Comparison of ENCODE assay signal across 20 cellular contexts in the genomic region with DNA sequence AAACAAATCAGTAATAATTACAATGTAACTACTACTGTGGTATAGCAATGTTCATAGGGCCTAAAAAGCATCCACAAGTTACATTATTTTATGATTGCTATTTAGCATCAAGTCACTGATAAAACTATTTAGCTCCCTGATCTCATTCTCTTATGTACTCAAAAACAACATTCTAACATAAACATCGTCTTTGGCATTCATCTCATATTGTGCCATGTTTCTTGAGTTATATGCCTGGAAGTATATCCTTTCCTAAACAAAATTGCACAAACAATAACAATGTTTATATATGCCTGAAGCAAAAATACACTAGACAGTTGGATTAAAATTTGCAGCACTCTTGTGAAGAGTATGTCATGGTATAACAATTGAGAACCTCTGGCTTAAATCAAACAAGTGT. TPM values are rescaled to one million over a fixed set of nuclear protein-coding genes. Genes with fewer than 3 reads are reported as not detected.
DNase-seq lines count a peak whose midpoint lies in the region; ATAC-seq, FAIRE-seq and TF ChIP-seq lines count a peak whose summit lies in the region.
"Had no signal": no experiment of that assay in that cellular context is flagged by ENCODE, and none has a peak within 500 bp of the region (broad histone marks: within the 10 kb centered on the region; RNA-seq: fewer than 3 reads in every experiment).

No MANE protein-coding gene starts in this region.

- dilution Hi-C loops in IMR-90 (cut with HindIII; ENCODE audit: low sequenced_read_pairs, unreplicated experiment): no loop called here

- H3K14ac ChIP-seq in IMR-90 (replicated peaks; ENCODE audit: low read depth, low read length): no peak overlapping the region; the same call in 1 of the 2 replicates

- H3K36me3 ChIP-seq in IMR-90 (ENCODE audit: control insufficient read depth, insufficient read depth, low read length) (no peaks in the 10 kb centered on the region), astrocyte (ENCODE audit: insufficient read depth, low read length) (no peaks in the 10 kb centered on the region)
- H3K36me3 ChIP-seq: BLaER1 had no signal

- no peak for TF ChIP-seq RAD21 in IMR-90 (IDR thresholded peaks at IDR 0.05; ENCODE audit: low read length)

- H3K4ac ChIP-seq in IMR-90 (ENCODE audit: low read depth, low read length): no peak overlapping the region

- in situ Hi-C loops in IMR-90 (cut with MboI; ENCODE audit: low sequenced_read_pairs): loop anchor here (5.0 to 10.0 kb wide), 2 partner anchors 60 to 88 kb away; no protein-coding TSS in a partner anchor

- peak overlapping the region; percentile 11; the same call in 1 of the 2 replicates for H2BK20ac ChIP-seq in IMR-90 (ENCODE audit: low read depth, low read length)

- peak; percentile 10 for DNase-seq in AG04450 (ENCODE audit: low read depth, low spot score)
- peak; percentile 58 for DNase-seq in IMR-90
- DNase-seq in astrocyte (ENCODE audit: low read depth): no peak
- DNase-seq in osteocyte (ENCODE audit: extremely low spot score, unreplicated experiment): no peak
- no peak for DNase-seq in hypothalamus (lab: John Stamatoyannopoulos, UW)
- no peak for DNase-seq in type B pancreatic cell (ENCODE audit: extremely low spot score, unreplicated experiment)
- DNase-seq: AML-193; Caco-2; CD8-positive, alpha-beta memory T cell; DMS 273 treated with DMSO at 0.1 percent for 48 hours; DMS79; H7; KG1 had no signal

- no peaks in the 10 kb centered on the region for H3K36me3 Mint-ChIP-seq in astrocyte (ENCODE audit: low read depth, unreplicated experiment)
- no peaks in the 10 kb centered on the region for H3K36me3 Mint-ChIP-seq in osteocyte (ENCODE audit: unreplicated experiment)
- no peaks in the 10 kb centered on the region for H3K36me3 Mint-ChIP-seq in activated T-helper 17 cell treated with anti-CD3 and anti-CD28 coated beads, Interleukin-2, amount 50 U/mL, for 72 hours (ENCODE audit: low read depth)
- no peaks in the 10 kb centered on the region for H3K36me3 Mint-ChIP-seq in type B pancreatic cell
- H3K36me3 Mint-ChIP-seq: CD8-positive, alpha-beta memory T cell; IgD-negative memory B cell had no signal

- H3K27ac ChIP-seq in AG04450 (ENCODE audit: low read depth, low read length) (no peak overlapping the region), IMR-90 (ENCODE audit: insufficient read depth, low read length) (peak overlapping the region; percentile 95; the same call in 1 of the 2 replicates), astrocyte (ENCODE audit: low read depth, low read length) (no peak overlapping the region)
- H3K27ac ChIP-seq: BLaER1 had no signal

- H3K27me3 Mint-ChIP-seq in astrocyte (ENCODE audit: low read depth, unreplicated experiment) (no peaks in the 10 kb centered on the region), osteocyte (ENCODE audit: unreplicated experiment) (no peaks in the 10 kb centered on the region), type B pancreatic cell (peaks cover 1% of the 10 kb centered on the region)
- no peaks in the 10 kb centered on the region for H3K27me3 Mint-ChIP-seq in activated T-helper 17 cell treated with anti-CD3 and anti-CD28 coated beads, Interleukin-2, amount 50 U/mL, for 72 hours
- H3K27me3 Mint-ChIP-seq: CD8-positive, alpha-beta memory T cell; IgD-negative memory B cell had no signal

- no peak overlapping the region for H3K4me3 ChIP-seq in AG04450 (ENCODE audit: low read depth, low read length)
- no peak overlapping the region for H3K4me3 ChIP-seq in IMR-90 (ENCODE audit: insufficient read depth, low read depth, low read length)
- H3K4me3 ChIP-seq in astrocyte (ENCODE audit: insufficient read depth, low read depth, low read length): no peak overlapping the region
- H3K4me3 ChIP-seq: BLaER1, GM23338 had no signal

- peak overlapping the region; percentile 67; the same call in 1 of the 2 replicates for H4K5ac ChIP-seq in IMR-90 (ENCODE audit: low read depth, low read length)

- H4K20me1 ChIP-seq in IMR-90 (ENCODE audit: insufficient read depth, low read length): no peaks in the 10 kb centered on the region
- H4K20me1 ChIP-seq in astrocyte (ENCODE audit: insufficient read depth, low read length): no peaks in the 10 kb centered on the region
- H4K20me1 ChIP-seq: BLaER1 had no signal

- peak overlapping the region; percentile 48 for H2BK5ac ChIP-seq in IMR-90 (ENCODE audit: low read depth, low read length, poor library complexity, severe bottlenecking)

- no TSS peak for BruUV-seq in IMR-90 (replicated peaks; lab: Mats Ljungman, UMichigan)

- H3K56ac ChIP-seq in IMR-90 (ENCODE audit: extremely low read depth, insufficient read depth, low read length): no peak overlapping the region

- POLR2A ChIA-PET in AG04450 (lab: Yijun Ruan, JAX): interaction anchor here (1.0 to 1.4 kb wide), 3 partner anchors 82 to 137 kb away, joined by 3 to 6 read pairs (median 3); no protein-coding TSS in a partner anchor
- POLR2A ChIA-PET in IMR-90 (lab: Charles Lee; ENCODE audit: unreplicated experiment): no interaction called here

- intact Hi-C loops in IMR-90 (cut with micrococcal nuclease): loop anchor here (2.0 to 5.0 kb wide), 3 partner anchors 43 to 92 kb away; no protein-coding TSS in a partner anchor

- no peak overlapping the region for H4K91ac ChIP-seq in IMR-90 (ENCODE audit: insufficient read depth, low read depth, low read length)

- no peaks in the 10 kb centered on the region for H3K79me1 ChIP-seq in IMR-90 (ENCODE audit: low read depth in 1 of 2, low read length in 2 of 2)

- TF ChIP-seq POLR2A in IMR-90 (IDR thresholded peaks at IDR 0.05; ENCODE audit: low read depth, low read length): no peak

- no peak overlapping the region for H3K4me3 Mint-ChIP-seq in astrocyte (ENCODE audit: unreplicated experiment)
- no peak overlapping the region for H3K4me3 Mint-ChIP-seq in osteocyte (ENCODE audit: unreplicated experiment)
- no peak overlapping the region for H3K4me3 Mint-ChIP-seq in activated T-helper 17 cell treated with anti-CD3 and anti-CD28 coated beads, Interleukin-2, amount 50 U/mL, for 72 hours
- no peak overlapping the region for H3K4me3 Mint-ChIP-seq in type B pancreatic cell
- H3K4me3 Mint-ChIP-seq: CD8-positive, alpha-beta memory T cell; GM23338; IgD-negative memory B cell had no signal

- no peak overlapping the region for H2AFZ ChIP-seq in IMR-90 (replicated peaks; ENCODE audit: low read length, poor library complexity)
- H2AFZ ChIP-seq in astrocyte (ENCODE audit: low read depth, low read length): no peak overlapping the region

- H3K9me3 Mint-ChIP-seq in astrocyte (ENCODE audit: unreplicated experiment) (no peaks in the 10 kb centered on the region), osteocyte (ENCODE audit: unreplicated experiment) (no peaks in the 10 kb centered on the region), type B pancreatic cell (no peaks in the 10 kb centered on the region)
- no peaks in the 10 kb centered on the region for H3K9me3 Mint-ChIP-seq in activated T-helper 17 cell treated with anti-CD3 and anti-CD28 coated beads, Interleukin-2, amount 50 U/mL, for 72 hours
- H3K9me3 Mint-ChIP-seq: CD8-positive, alpha-beta memory T cell; GM23338; IgD-negative memory B cell had no signal

- no CpG with 5 or more reads among the region's 1 CpG for WGBS in IMR-90 (ENCODE audit: extremely low coverage in 2 of 2, insufficient read length in 1 of 2), 2 experiments

- peak overlapping the region; percentile 85 for H3K18ac ChIP-seq in IMR-90 (ENCODE audit: low read depth, low read length)

- no peak overlapping the region for H2AK9ac ChIP-seq in IMR-90 (replicated peaks; ENCODE audit: low read depth, low read length, poor library complexity)

- peak overlapping the region; percentile 9; the same call in 1 of the 2 replicates for H3K23ac ChIP-seq in IMR-90 (ENCODE audit: low read depth, low read length)

- CTCF ChIA-PET in AG04450 (lab: Charles Lee): interaction anchor here (1.0 kb wide), 1 partner anchor 273 kb away, joined by 3 read pairs; the partner anchor contains the start of gene RNF215
- CTCF ChIA-PET in IMR-90 (lab: Yijun Ruan, JAX): interaction anchor here (0.7 to 1.0 kb wide), 2 partner anchors 68 to 149 kb away, joined by 3 to 4 read pairs; no protein-coding TSS in a partner anchor

- H3K9ac ChIP-seq in IMR-90 (ENCODE audit: low read depth, low read length) (no peak overlapping the region), astrocyte (ENCODE audit: low read length) (no peak overlapping the region)
- H3K9ac ChIP-seq: BLaER1 had no signal

- H2BK15ac ChIP-seq in IMR-90 (ENCODE audit: low read depth, low read length): no peak overlapping the region

- peak overlapping the region in 1 of 2 experiments; percentile 18; a peak in 2 of 4 replicates for H4K8ac ChIP-seq in IMR-90 (ENCODE audit: low read depth in 2 of 2, low read length in 2 of 2)

- no peaks in the 10 kb centered on the region for H3K27me3 ChIP-seq in AG04450 (ENCODE audit: control insufficient read depth, insufficient read depth, low read length)
- no peaks in the 10 kb centered on the region for H3K27me3 ChIP-seq in IMR-90 (ENCODE audit: control insufficient read depth, insufficient read depth, low read length)
- no peaks in the 10 kb centered on the region for H3K27me3 ChIP-seq in astrocyte (ENCODE audit: insufficient read depth, low read length)
- H3K27me3 ChIP-seq: BLaER1 had no signal

- H3K9me3 ChIP-seq in AG04450 (ENCODE audit: control insufficient read depth, insufficient read depth, low read length): no peaks in the 10 kb centered on the region
- no peaks in the 10 kb centered on the region for H3K9me3 ChIP-seq in IMR-90 (ENCODE audit: control insufficient read depth, insufficient read depth, low read length)
- no peaks in the 10 kb centered on the region for H3K9me3 ChIP-seq in astrocyte (ENCODE audit: insufficient read depth, low read depth, low read length)
- H3K9me3 ChIP-seq: BLaER1, Caco-2 had no signal

- no peaks in the 10 kb centered on the region for H3K79me2 ChIP-seq in astrocyte (ENCODE audit: insufficient read depth, low read length)

- no peak for TF ChIP-seq CTCF in AG04450 (IDR thresholded peaks at IDR 0.05; ENCODE audit: low read depth, low read length)
- TF ChIP-seq CTCF in IMR-90 (conservative IDR thresholded peaks at IDR 0.05; ENCODE audit: low read depth, low read length): no peak
- TF ChIP-seq CTCF in astrocyte (IDR thresholded peaks at IDR 0.05; ENCODE audit: insufficient read depth, low read depth, low read length): no peak
- no peak for TF ChIP-seq CTCF in osteocyte (IDR thresholded peaks at IDR 0.05)
- no peak for TF ChIP-seq CTCF in type B pancreatic cell (conservative IDR thresholded peaks at IDR 0.05)

- H3K4me1 ChIP-seq in IMR-90 (ENCODE audit: control insufficient read depth, insufficient read depth, low read length) (peaks cover 12% of the 10 kb centered on the region), astrocyte (ENCODE audit: insufficient read depth, low read length) (peaks cover 12% of the 10 kb centered on the region)
- H3K4me1 ChIP-seq: BLaER1, Caco-2 had no signal

- H2AK5ac ChIP-seq in IMR-90 (ENCODE audit: low read depth, low read length): no peak overlapping the region

- H3K4me1 Mint-ChIP-seq in astrocyte (ENCODE audit: low read depth, unreplicated experiment) (peaks cover 13% of the 10 kb centered on the region), osteocyte (ENCODE audit: unreplicated experiment) (peaks cover 11% of the 10 kb centered on the region), type B pancreatic cell (ENCODE audit: unreplicated experiment) (no peaks in the 10 kb centered on the region)
- peaks cover 3% of the 10 kb centered on the region for H3K4me1 Mint-ChIP-seq in activated T-helper 17 cell treated with anti-CD3 and anti-CD28 coated beads, Interleukin-2, amount 50 U/mL, for 72 hours
- H3K4me1 Mint-ChIP-seq: CD8-positive, alpha-beta memory T cell; IgD-negative memory B cell had no signal

- H3K4me2 ChIP-seq in IMR-90 (ENCODE audit: low read depth, low read length) (0 out of 2 replicates have a peak overlapping the region, but pooled peaks have one; percentile 6), astrocyte (ENCODE audit: low read length) (no peak overlapping the region)
- H3K4me2 ChIP-seq: BLaER1, GM23338 had no signal

- peaks cover 8% of the 10 kb centered on the region for H3K9me1 ChIP-seq in IMR-90 (ENCODE audit: insufficient read depth, low read length)

- peak overlapping the region; percentile 15; the same call in 1 of the 2 replicates for H2BK120ac ChIP-seq in IMR-90 (ENCODE audit: low read depth, low read length)

- FAIRE-seq in astrocyte (lab: Jason Lieb, UNC): no peak
- FAIRE-seq: GM12891 had no signal

- H3K27ac Mint-ChIP-seq in astrocyte (ENCODE audit: unreplicated experiment): peak overlapping the region; percentile 30
- peak overlapping the region; percentile 40 for H3K27ac Mint-ChIP-seq in osteocyte (ENCODE audit: unreplicated experiment)
- H3K27ac Mint-ChIP-seq in activated T-helper 17 cell treated with anti-CD3 and anti-CD28 coated beads, Interleukin-2, amount 50 U/mL, for 72 hours: no peak overlapping the region
- H3K27ac Mint-ChIP-seq in type B pancreatic cell: no peak overlapping the region
- H3K27ac Mint-ChIP-seq: CD8-positive, alpha-beta memory T cell; GM23338; IgD-negative memory B cell had no signal

- peak; percentile 59 for ATAC-seq in IMR-90 (ENCODE audit: low read depth)
- no peak for ATAC-seq in activated T-helper 17 cell treated with anti-CD3 and anti-CD28 coated beads, Interleukin-2, amount 50 U/mL, for 72 hours (replicated peaks)
- ATAC-seq: GM23338 had no signal

RNA-seq across cellular contexts. Expression of gene HORMAD2, which starts 34.1 kb away (rescaled TPM):
- polyA plus RNA-seq in AG04450 (2011; rRNA removed) (not detected in 2 replicates), IMR-90 (2012; rRNA removed) (not detected in 2 replicates)
- polyA minus RNA-seq in AG04450 (2011; rRNA and poly(A)+ RNA removed): not detected in 2 replicates
- total RNA-seq in IMR-90 (2012; rRNA removed) (not detected in 2 replicates), astrocyte (not detected in 2 replicates), osteocyte (not detected in 2 replicates), type B pancreatic cell (ENCODE audit: low replicate concordance) (0.43 TPM in 1 of 2 replicates, not detected in the other)
- polyA plus RNA-seq in IMR-90 (2012; cell fraction: cytosol; rRNA removed): not detected in 2 replicates
- not detected in 2 replicates for polyA plus RNA-seq in IMR-90 (2012; cell fraction: nucleus; rRNA removed; ENCODE audit: low replicate concordance)
- total RNA-seq in activated T-helper 17 cell treated with anti-CD3 and anti-CD28 coated beads, Interleukin-2, amount 50 U/mL, for 72 hours: under 1 TPM in 1 of 2 donors, not detected in 1; 0.37 TPM
- total RNA-seq: CD8-positive, alpha-beta memory T cell; G401; GM23338; H7; HT-29 had no signal
- polyA plus RNA-seq: CD8-positive, alpha-beta memory T cell; IgD-negative memory B cell had no signal

Comparison
In these comparisons a context has a peak if more than half of its experiments do, and no peak if none do; other contexts are left out.
1. DNase-seq: peak in AG04450 (single experiment) and IMR-90 (single experiment); none in astrocyte (single experiment), osteocyte (single experiment), hypothalamus (0 of 51) and type B pancreatic cell (single experiment).
2. H3K27ac Mint-ChIP-seq: peak in astrocyte (single experiment) and osteocyte (single experiment); none in activated T-helper 17 cell treated with anti-CD3 and anti-CD28 coated beads, Interleukin-2, amount 50 U/mL, for 72 hours (single experiment) and type B pancreatic cell (single experiment).